In the genomic region with DNA sequence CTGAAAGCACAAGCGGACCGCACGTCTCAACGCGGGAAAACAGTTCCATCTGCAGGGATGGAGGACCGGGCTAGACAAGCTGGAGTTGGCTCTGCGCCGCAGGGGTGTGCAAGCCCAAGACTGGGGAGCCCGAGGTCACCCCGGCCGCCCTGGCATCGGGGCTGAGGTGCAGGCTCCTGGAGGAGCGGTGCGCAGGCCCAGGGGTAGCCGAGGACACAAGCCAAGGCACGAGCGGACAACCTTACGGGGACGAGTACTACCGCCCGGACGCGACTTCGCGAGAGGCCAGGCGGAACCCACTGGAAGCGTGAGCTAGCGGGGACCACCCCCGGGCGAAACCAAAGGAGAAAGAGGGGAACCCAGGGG, we compare ENCODE assay signal across 1 cellular context.
TF ChIP-seq lines count a peak whose summit lies in the region.
"Not testable (repeated sequence)": the region's sequence is repeated elsewhere in the genome, so short reads cannot be mapped to it uniquely, and the experiment has no call there.

No MANE protein-coding gene starts in this region.

TF ChIP-seq in HepG2, 621 proteins besides CTCF, POLR2A, EP300 and RAD21 (continues in another document):
- TF ChIP-seq SALL2 (CRISPR knock-in tag; IDR thresholded peaks at IDR 0.05) (peak; percentile 15; the same call in 1 of the 2 replicates), ZNF317 (CRISPR knock-in tag; IDR thresholded peaks at IDR 0.05) (peak; percentile 58), ELF3 (CRISPR knock-in tag; IDR thresholded peaks at IDR 0.05) (peak; percentile 32; the same call in 1 of the 2 replicates), ZNF484 (CRISPR knock-in tag; IDR thresholded peaks at IDR 0.05; ENCODE audit: borderline replicate concordance, low read depth) (0 out of 2 replicates have a peak, but pooled peaks have one; percentile 35), PITX1 (CRISPR knock-in tag; IDR thresholded peaks at IDR 0.05) (peak; percentile 36; the same call in 1 of the 2 replicates), GATAD2A (CRISPR knock-in tag; IDR thresholded peaks at IDR 0.05) (0 out of 2 replicates have a peak, but pooled peaks have one; percentile 3), MAZ (CRISPR knock-in tag; IDR thresholded peaks at IDR 0.05; ENCODE audit: low read depth) (0 out of 2 replicates have a peak, but pooled peaks have one; percentile 7), ZNF274 (CRISPR knock-in tag; IDR thresholded peaks at IDR 0.05) (peak; percentile 73; the same call in 1 of the 2 replicates), ZSCAN22 (CRISPR knock-in tag; IDR thresholded peaks at IDR 0.05) (0 out of 2 replicates have a peak, but pooled peaks have one; percentile 4), ZBTB20 (CRISPR knock-in tag; IDR thresholded peaks at IDR 0.05; ENCODE audit: borderline replicate concordance, low read depth) (0 out of 2 replicates have a peak, but pooled peaks have one; percentile 11), JUN (CRISPR knock-in tag; IDR thresholded peaks at IDR 0.05) (0 out of 2 replicates have a peak, but pooled peaks have one; percentile 6), ZSCAN30 (CRISPR knock-in tag; IDR thresholded peaks at IDR 0.05) (peak; percentile 64; the same call in 1 of the 2 replicates), ZSCAN12 (CRISPR knock-in tag; IDR thresholded peaks at IDR 0.05) (peak; percentile 82; the same call in 1 of the 2 replicates), ZNF121 (CRISPR knock-in tag; IDR thresholded peaks at IDR 0.05) (peak; percentile 73), CHD2 (IDR thresholded peaks at IDR 0.05; ENCODE audit: low read depth, low read length) (peak; percentile 36; the same call in 1 of the 2 replicates), ZNF333 (CRISPR knock-in tag; IDR thresholded peaks at IDR 0.05; ENCODE audit: borderline replicate concordance) (peak; percentile 68; the same call in 1 of the 2 replicates), HES4 (CRISPR knock-in tag; IDR thresholded peaks at IDR 0.05; ENCODE audit: borderline replicate concordance) (peak; percentile 62), SP2 (CRISPR knock-in tag; IDR thresholded peaks at IDR 0.05) (0 out of 2 replicates have a peak, but pooled peaks have one; percentile 35), ZNF570 (CRISPR knock-in tag; IDR thresholded peaks at IDR 0.05; ENCODE audit: borderline replicate concordance) (0 out of 2 replicates have a peak, but pooled peaks have one; percentile 36), ZSCAN31 (CRISPR knock-in tag; IDR thresholded peaks at IDR 0.05; ENCODE audit: low read depth) (0 out of 2 replicates have a peak, but pooled peaks have one; percentile 12), ZMAT3 (CRISPR knock-in tag; conservative IDR thresholded peaks at IDR 0.05) (0 out of 2 replicates have a peak, but pooled peaks have one; percentile 6), HDAC1 (CRISPR knock-in tag; IDR thresholded peaks at IDR 0.05) (peak; percentile 12; the same call in 1 of the 2 replicates), KLF11 (CRISPR knock-in tag; IDR thresholded peaks at IDR 0.05) (0 out of 2 replicates have a peak, but pooled peaks have one; percentile 30), ZNF572 (CRISPR knock-in tag; IDR thresholded peaks at IDR 0.05) (peak; percentile 81; the same call in 1 of the 2 replicates), NR2C2 (CRISPR knock-in tag; IDR thresholded peaks at IDR 0.05; ENCODE audit: borderline replicate concordance) (0 out of 2 replicates have a peak, but pooled peaks have one; percentile 58), ZNF790 (CRISPR knock-in tag; IDR thresholded peaks at IDR 0.05; ENCODE audit: borderline replicate concordance) (0 out of 2 replicates have a peak, but pooled peaks have one; percentile 32), KDM2A (CRISPR knock-in tag; IDR thresholded peaks at IDR 0.05; ENCODE audit: borderline replicate concordance, low read depth) (peak; percentile 42; the same call in 1 of the 2 replicates), MTA1 (CRISPR knock-in tag; IDR thresholded peaks at IDR 0.05; ENCODE audit: borderline replicate concordance) (peak; percentile 53; the same call in 1 of the 2 replicates), ZNF451 (CRISPR knock-in tag; IDR thresholded peaks at IDR 0.05) (0 out of 2 replicates have a peak, but pooled peaks have one; percentile 80), WIZ (CRISPR knock-in tag; IDR thresholded peaks at IDR 0.05) (peak; percentile 78; the same call in 1 of the 2 replicates), ZNF557 (CRISPR knock-in tag; IDR thresholded peaks at IDR 0.05) (peak; percentile 70; the same call in 1 of the 2 replicates), ARID2 (CRISPR knock-in tag; IDR thresholded peaks at IDR 0.05; ENCODE audit: borderline replicate concordance) (0 out of 2 replicates have a peak, but pooled peaks have one; percentile 25), SOX6 (CRISPR knock-in tag; IDR thresholded peaks at IDR 0.05) (peak; percentile 11; the same call in 1 of the 2 replicates), ETV6 (CRISPR knock-in tag; conservative IDR thresholded peaks at IDR 0.05) (0 out of 2 replicates have a peak, but pooled peaks have one; percentile 21), CAMTA2 (CRISPR knock-in tag; IDR thresholded peaks at IDR 0.05; ENCODE audit: borderline replicate concordance) (0 out of 2 replicates have a peak, but pooled peaks have one; percentile 28)
- TF ChIP-seq, protein P1, sequence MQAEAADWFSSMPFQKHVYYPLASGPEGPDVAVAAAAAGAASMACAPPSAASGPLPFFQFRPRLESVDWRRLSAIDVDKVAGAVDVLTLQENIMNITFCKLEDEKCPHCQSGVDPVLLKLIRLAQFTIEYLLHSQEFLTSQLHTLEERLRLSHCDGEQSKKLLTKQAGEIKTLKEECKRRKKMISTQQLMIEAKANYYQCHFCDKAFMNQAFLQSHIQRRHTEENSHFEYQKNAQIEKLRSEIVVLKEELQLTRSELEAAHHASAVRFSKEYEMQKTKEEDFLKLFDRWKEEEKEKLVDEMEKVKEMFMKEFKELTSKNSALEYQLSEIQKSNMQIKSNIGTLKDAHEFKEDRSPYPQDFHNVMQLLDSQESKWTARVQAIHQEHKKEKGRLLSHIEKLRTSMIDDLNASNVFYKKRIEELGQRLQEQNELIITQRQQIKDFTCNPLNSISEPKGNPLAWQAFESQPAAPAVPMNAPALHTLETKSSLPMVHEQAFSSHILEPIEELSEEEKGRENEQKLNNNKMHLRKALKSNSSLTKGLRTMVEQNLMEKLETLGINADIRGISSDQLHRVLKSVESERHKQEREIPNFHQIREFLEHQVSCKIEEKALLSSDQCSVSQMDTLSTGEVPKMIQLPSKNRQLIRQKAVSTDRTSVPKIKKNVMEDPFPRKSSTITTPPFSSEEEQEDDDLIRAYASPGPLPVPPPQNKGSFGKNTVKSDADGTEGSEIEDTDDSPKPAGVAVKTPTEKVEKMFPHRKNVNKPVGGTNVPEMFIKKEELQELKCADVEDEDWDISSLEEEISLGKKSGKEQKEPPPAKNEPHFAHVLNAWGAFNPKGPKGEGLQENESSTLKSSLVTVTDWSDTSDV (CRISPR knock-in tag; IDR thresholded peaks at IDR 0.05): peak; percentile 86
- not testable (repeated sequence) for TF ChIP-seq MAZ (IDR thresholded peaks at IDR 0.05; ENCODE audit: borderline replicate concordance, low read depth, low read length); SOX6 (IDR thresholded peaks at IDR 0.05)
- TF ChIP-seq, protein P2, sequence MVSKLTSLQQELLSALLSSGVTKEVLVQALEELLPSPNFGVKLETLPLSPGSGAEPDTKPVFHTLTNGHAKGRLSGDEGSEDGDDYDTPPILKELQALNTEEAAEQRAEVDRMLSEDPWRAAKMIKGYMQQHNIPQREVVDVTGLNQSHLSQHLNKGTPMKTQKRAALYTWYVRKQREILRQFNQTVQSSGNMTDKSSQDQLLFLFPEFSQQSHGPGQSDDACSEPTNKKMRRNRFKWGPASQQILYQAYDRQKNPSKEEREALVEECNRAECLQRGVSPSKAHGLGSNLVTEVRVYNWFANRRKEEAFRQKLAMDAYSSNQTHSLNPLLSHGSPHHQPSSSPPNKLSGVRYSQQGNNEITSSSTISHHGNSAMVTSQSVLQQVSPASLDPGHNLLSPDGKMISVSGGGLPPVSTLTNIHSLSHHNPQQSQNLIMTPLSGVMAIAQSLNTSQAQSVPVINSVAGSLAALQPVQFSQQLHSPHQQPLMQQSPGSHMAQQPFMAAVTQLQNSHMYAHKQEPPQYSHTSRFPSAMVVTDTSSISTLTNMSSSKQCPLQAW (CRISPR knock-in tag; IDR thresholded peaks at IDR 0.05): peak; percentile 62; the same call in 1 of the 2 replicates
- TF ChIP-seq, protein P3, sequence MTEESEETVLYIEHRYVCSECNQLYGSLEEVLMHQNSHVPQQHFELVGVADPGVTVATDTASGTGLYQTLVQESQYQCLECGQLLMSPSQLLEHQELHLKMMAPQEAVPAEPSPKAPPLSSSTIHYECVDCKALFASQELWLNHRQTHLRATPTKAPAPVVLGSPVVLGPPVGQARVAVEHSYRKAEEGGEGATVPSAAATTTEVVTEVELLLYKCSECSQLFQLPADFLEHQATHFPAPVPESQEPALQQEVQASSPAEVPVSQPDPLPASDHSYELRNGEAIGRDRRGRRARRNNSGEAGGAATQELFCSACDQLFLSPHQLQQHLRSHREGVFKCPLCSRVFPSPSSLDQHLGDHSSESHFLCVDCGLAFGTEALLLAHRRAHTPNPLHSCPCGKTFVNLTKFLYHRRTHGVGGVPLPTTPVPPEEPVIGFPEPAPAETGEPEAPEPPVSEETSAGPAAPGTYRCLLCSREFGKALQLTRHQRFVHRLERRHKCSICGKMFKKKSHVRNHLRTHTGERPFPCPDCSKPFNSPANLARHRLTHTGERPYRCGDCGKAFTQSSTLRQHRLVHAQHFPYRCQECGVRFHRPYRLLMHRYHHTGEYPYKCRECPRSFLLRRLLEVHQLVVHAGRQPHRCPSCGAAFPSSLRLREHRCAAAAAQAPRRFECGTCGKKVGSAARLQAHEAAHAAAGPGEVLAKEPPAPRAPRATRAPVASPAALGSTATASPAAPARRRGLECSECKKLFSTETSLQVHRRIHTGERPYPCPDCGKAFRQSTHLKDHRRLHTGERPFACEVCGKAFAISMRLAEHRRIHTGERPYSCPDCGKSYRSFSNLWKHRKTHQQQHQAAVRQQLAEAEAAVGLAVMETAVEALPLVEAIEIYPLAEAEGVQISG (CRISPR knock-in tag; IDR thresholded peaks at IDR 0.05): peak; percentile 47
- TF ChIP-seq, protein P4, sequence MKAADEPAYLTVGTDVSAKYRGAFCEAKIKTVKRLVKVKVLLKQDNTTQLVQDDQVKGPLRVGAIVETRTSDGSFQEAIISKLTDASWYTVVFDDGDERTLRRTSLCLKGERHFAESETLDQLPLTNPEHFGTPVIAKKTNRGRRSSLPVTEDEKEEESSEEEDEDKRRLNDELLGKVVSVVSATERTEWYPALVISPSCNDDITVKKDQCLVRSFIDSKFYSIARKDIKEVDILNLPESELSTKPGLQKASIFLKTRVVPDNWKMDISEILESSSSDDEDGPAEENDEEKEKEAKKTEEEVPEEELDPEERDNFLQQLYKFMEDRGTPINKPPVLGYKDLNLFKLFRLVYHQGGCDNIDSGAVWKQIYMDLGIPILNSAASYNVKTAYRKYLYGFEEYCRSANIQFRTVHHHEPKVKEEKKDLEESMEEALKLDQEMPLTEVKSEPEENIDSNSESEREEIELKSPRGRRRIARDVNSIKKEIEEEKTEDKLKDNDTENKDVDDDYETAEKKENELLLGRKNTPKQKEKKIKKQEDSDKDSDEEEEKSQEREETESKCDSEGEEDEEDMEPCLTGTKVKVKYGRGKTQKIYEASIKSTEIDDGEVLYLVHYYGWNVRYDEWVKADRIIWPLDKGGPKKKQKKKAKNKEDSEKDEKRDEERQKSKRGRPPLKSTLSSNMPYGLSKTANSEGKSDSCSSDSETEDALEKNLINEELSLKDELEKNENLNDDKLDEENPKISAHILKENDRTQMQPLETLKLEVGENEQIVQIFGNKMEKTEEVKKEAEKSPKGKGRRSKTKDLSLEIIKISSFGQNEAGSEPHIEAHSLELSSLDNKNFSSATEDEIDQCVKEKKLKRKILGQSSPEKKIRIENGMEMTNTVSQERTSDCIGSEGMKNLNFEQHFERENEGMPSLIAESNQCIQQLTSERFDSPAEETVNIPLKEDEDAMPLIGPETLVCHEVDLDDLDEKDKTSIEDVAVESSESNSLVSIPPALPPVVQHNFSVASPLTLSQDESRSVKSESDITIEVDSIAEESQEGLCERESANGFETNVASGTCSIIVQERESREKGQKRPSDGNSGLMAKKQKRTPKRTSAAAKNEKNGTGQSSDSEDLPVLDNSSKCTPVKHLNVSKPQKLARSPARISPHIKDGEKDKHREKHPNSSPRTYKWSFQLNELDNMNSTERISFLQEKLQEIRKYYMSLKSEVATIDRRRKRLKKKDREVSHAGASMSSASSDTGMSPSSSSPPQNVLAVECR (CRISPR knock-in tag; IDR thresholded peaks at IDR 0.05; ENCODE audit: borderline replicate concordance): peak; percentile 76
- TF ChIP-seq, protein P5, sequence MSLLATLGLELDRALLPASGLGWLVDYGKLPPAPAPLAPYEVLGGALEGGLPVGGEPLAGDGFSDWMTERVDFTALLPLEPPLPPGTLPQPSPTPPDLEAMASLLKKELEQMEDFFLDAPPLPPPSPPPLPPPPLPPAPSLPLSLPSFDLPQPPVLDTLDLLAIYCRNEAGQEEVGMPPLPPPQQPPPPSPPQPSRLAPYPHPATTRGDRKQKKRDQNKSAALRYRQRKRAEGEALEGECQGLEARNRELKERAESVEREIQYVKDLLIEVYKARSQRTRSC (CRISPR knock-in tag; IDR thresholded peaks at IDR 0.05; ENCODE audit: low read depth): 0 out of 2 replicates have a peak, but pooled peaks have one; percentile 56
- TF ChIP-seq, protein P6, sequence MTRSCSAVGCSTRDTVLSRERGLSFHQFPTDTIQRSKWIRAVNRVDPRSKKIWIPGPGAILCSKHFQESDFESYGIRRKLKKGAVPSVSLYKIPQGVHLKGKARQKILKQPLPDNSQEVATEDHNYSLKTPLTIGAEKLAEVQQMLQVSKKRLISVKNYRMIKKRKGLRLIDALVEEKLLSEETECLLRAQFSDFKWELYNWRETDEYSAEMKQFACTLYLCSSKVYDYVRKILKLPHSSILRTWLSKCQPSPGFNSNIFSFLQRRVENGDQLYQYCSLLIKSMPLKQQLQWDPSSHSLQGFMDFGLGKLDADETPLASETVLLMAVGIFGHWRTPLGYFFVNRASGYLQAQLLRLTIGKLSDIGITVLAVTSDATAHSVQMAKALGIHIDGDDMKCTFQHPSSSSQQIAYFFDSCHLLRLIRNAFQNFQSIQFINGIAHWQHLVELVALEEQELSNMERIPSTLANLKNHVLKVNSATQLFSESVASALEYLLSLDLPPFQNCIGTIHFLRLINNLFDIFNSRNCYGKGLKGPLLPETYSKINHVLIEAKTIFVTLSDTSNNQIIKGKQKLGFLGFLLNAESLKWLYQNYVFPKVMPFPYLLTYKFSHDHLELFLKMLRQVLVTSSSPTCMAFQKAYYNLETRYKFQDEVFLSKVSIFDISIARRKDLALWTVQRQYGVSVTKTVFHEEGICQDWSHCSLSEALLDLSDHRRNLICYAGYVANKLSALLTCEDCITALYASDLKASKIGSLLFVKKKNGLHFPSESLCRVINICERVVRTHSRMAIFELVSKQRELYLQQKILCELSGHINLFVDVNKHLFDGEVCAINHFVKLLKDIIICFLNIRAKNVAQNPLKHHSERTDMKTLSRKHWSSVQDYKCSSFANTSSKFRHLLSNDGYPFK (CRISPR knock-in tag; IDR thresholded peaks at IDR 0.05; ENCODE audit: borderline replicate concordance): peak; percentile 41; the same call in 1 of the 2 replicates
- TF ChIP-seq, protein P7, sequence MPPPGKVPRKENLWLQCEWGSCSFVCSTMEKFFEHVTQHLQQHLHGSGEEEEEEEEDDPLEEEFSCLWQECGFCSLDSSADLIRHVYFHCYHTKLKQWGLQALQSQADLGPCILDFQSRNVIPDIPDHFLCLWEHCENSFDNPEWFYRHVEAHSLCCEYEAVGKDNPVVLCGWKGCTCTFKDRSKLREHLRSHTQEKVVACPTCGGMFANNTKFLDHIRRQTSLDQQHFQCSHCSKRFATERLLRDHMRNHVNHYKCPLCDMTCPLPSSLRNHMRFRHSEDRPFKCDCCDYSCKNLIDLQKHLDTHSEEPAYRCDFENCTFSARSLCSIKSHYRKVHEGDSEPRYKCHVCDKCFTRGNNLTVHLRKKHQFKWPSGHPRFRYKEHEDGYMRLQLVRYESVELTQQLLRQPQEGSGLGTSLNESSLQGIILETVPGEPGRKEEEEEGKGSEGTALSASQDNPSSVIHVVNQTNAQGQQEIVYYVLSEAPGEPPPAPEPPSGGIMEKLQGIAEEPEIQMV (CRISPR knock-in tag; IDR thresholded peaks at IDR 0.05; ENCODE audit: low read depth): 0 out of 2 replicates have a peak, but pooled peaks have one; percentile 15
